1 cellular context compared by ENCODE assay signal in genomic region chr17:75096082-75096625, GRCh38.
TF ChIP-seq lines count a peak whose summit lies in the region.

No MANE protein-coding gene starts in this region.

TF ChIP-seq in HEK293, 187 proteins besides CTCF, POLR2A, EP300 and RAD21 (continued from another document and continues in another):
- no peak for TF ChIP-seq ZBTB6 (tag by site-specific recombination; IDR thresholded peaks at IDR 0.05)
- no peak for TF ChIP-seq GLI4 (tag by site-specific recombination; IDR thresholded peaks at IDR 0.05)
- no peak for TF ChIP-seq ZNF549 (tag by site-specific recombination; IDR thresholded peaks at IDR 0.05)
- TF ChIP-seq ZNF558 (tag by site-specific recombination; IDR thresholded peaks at IDR 0.05) = no peak
- no peak for TF ChIP-seq TRIM28 (IDR thresholded peaks at IDR 0.05; ENCODE audit: borderline replicate concordance, low read length)
- no peak; the same call in 1 of the 2 replicates for TF ChIP-seq SP7 (tag by site-specific recombination; IDR thresholded peaks at IDR 0.05)
- 0 out of 2 replicates have a peak, but pooled peaks have one; percentile 41 for TF ChIP-seq PRDM1 (tag by site-specific recombination; IDR thresholded peaks at IDR 0.05)
- TF ChIP-seq ZNF843 (tag by site-specific recombination; IDR thresholded peaks at IDR 0.05) = no peak
- TF ChIP-seq HOXD13 (CRISPR knock-in tag; IDR thresholded peaks at IDR 0.05; ENCODE audit: borderline replicate concordance) = no peak
- TF ChIP-seq ZNF266 (tag by site-specific recombination; IDR thresholded peaks at IDR 0.05; ENCODE audit: low read depth) = no peak
- TF ChIP-seq KLF16 (tag by site-specific recombination; IDR thresholded peaks at IDR 0.05) = peak; percentile 43; the same call in 1 of the 2 replicates
- no peak for TF ChIP-seq ZNF776 (tag by site-specific recombination; IDR thresholded peaks at IDR 0.05; ENCODE audit: borderline replicate concordance)
- TF ChIP-seq ZNF24 (tag by site-specific recombination; IDR thresholded peaks at IDR 0.05) = no peak
- TF ChIP-seq ZNF121 (tag by site-specific recombination; IDR thresholded peaks at IDR 0.05) = no peak
- no peak for TF ChIP-seq ZNF112 (tag by site-specific recombination; IDR thresholded peaks at IDR 0.05)
- no peak for TF ChIP-seq PRDM4 (tag by site-specific recombination; IDR thresholded peaks at IDR 0.05)
- TF ChIP-seq EGR2 (tag by site-specific recombination; IDR thresholded peaks at IDR 0.05; ENCODE audit: low read depth) = peak; percentile 58
- TF ChIP-seq ZBTB44 (tag by site-specific recombination; IDR thresholded peaks at IDR 0.05) = no peak
- no peak for TF ChIP-seq ZSCAN18 (tag by site-specific recombination; IDR thresholded peaks at IDR 0.05)
- no peak for TF ChIP-seq FEZF1 (tag by site-specific recombination; IDR thresholded peaks at IDR 0.05)
- TF ChIP-seq KLF17 (tag by site-specific recombination; IDR thresholded peaks at IDR 0.05) = peak; percentile 88
- TF ChIP-seq KLF9 (tag by site-specific recombination; IDR thresholded peaks at IDR 0.05; ENCODE audit: low read depth) = 0 out of 2 replicates have a peak, but pooled peaks have one; percentile 32
- TF ChIP-seq ZNF600 (tag by site-specific recombination; IDR thresholded peaks at IDR 0.05) = peak; percentile 32; the same call in 1 of the 2 replicates
- no peak for TF ChIP-seq ZBTB10 (tag by site-specific recombination; IDR thresholded peaks at IDR 0.05)
- TF ChIP-seq ZBTB17 (tag by site-specific recombination; IDR thresholded peaks at IDR 0.05) = no peak
- TF ChIP-seq ZSCAN5A (tag by site-specific recombination; IDR thresholded peaks at IDR 0.05) = no peak
- no peak for TF ChIP-seq ZEB2 (tag by site-specific recombination; IDR thresholded peaks at IDR 0.05)
- TF ChIP-seq KLF1 (tag by site-specific recombination; IDR thresholded peaks at IDR 0.05) = peak; percentile 100
- 0 out of 2 replicates have a peak, but pooled peaks have one; percentile 38 for TF ChIP-seq ZNF629 (tag by site-specific recombination; IDR thresholded peaks at IDR 0.05)
- TF ChIP-seq ZNF423 (tag by site-specific recombination; IDR thresholded peaks at IDR 0.05) = no peak
- TF ChIP-seq ZFP41 (tag by site-specific recombination; IDR thresholded peaks at IDR 0.05; ENCODE audit: borderline replicate concordance) = no peak
- TF ChIP-seq RBAK (tag by site-specific recombination; IDR thresholded peaks at IDR 0.05) = no peak
- TF ChIP-seq ZNF18 (tag by site-specific recombination; IDR thresholded peaks at IDR 0.05) = no peak
- no peak for TF ChIP-seq ZNF174 (tag by site-specific recombination; IDR thresholded peaks at IDR 0.05)
- no peak for TF ChIP-seq SALL2 (tag by site-specific recombination; IDR thresholded peaks at IDR 0.05; ENCODE audit: borderline replicate concordance)
- no peak for TF ChIP-seq ZNF169 (tag by site-specific recombination; IDR thresholded peaks at IDR 0.05)
- TF ChIP-seq ZNF677 (tag by site-specific recombination; IDR thresholded peaks at IDR 0.05) = no peak
- no peak for TF ChIP-seq BCL11B (tag by site-specific recombination; IDR thresholded peaks at IDR 0.05; ENCODE audit: low read depth)
- no peak for TF ChIP-seq ZNF239 (tag by site-specific recombination; IDR thresholded peaks at IDR 0.05)
- no peak for TF ChIP-seq ZNF701 (tag by site-specific recombination; IDR thresholded peaks at IDR 0.05)
- no peak for TF ChIP-seq ZNF341 (tag by site-specific recombination; IDR thresholded peaks at IDR 0.05; ENCODE audit: low read depth)
- no peak for TF ChIP-seq GLIS2 (tag by site-specific recombination; IDR thresholded peaks at IDR 0.05)
- no peak for TF ChIP-seq KLF10 (tag by site-specific recombination; IDR thresholded peaks at IDR 0.05)
- TF ChIP-seq PBX3 (CRISPR knock-in tag; IDR thresholded peaks at IDR 0.05) = no peak
- no peak for TF ChIP-seq ZNF175 (tag by site-specific recombination; IDR thresholded peaks at IDR 0.05)
- TF ChIP-seq ZNF513 (tag by site-specific recombination; IDR thresholded peaks at IDR 0.05) = no peak
- TF ChIP-seq INSM2 (tag by site-specific recombination; IDR thresholded peaks at IDR 0.05) = no peak
